In the genomic region with DNA sequence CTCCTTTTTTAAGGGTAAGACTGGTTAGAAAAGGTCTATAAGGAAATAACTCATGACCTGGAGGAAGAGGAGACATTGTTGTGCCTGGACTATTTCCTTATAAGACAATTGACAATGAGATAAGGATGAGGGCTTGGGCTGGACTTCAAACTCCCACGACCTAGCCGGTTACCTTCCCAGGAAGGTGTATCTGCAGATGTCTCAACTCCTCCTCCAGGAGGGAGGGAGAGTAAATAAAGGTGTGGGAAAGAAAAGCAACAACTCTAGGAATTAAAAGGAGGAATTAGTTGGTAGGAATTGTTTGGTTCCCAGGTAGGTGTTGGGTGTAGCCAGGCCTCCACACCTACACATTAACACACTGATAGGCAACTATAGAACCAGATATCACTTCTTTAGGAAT, we compare ENCODE assay signal across 21 cellular contexts.
A peak's percentile ranks its signal among the peaks of the same experiment; 100 is the strongest.
DNase-seq lines count a peak whose midpoint lies in the region; ATAC-seq, FAIRE-seq and TF ChIP-seq lines count a peak whose summit lies in the region.
"Had no signal": no experiment of that assay in that cellular context is flagged by ENCODE, and none has a peak within 500 bp of the region (broad histone marks: within the 10 kb centered on the region; RNA-seq: fewer than 3 reads in every experiment).

No MANE protein-coding gene starts in this region.

- H3K4me3 ChIP-seq in PC-3 (ENCODE audit: low read length) = no peak overlapping the region
- H3K4me3 ChIP-seq in pancreas = no peak overlapping the region
- H3K4me3 ChIP-seq: BLaER1, breast epithelium, upper lobe of left lung had no signal

- peaks cover 15% of the 10 kb centered on the region; the same call in 1 of the 2 replicates for H3K4me1 ChIP-seq in PC-3 (ENCODE audit: insufficient read depth, low read length)
- H3K4me1 ChIP-seq in pancreas = peaks cover 0 to 7% (median 5%) of the 10 kb centered on the region in 3 donors
- H3K4me1 ChIP-seq: breast epithelium had no signal

- H3K36me3 ChIP-seq in PC-3 (ENCODE audit: low read depth, low read length) (no peaks in the 10 kb centered on the region), pancreas (no peaks in the 10 kb centered on the region)
- H3K36me3 ChIP-seq: BLaER1, breast epithelium, upper lobe of left lung had no signal

- TF ChIP-seq CTCF in C4-2B (conservative IDR thresholded peaks at IDR 0.05) = no peak
- no peak for TF ChIP-seq CTCF in PC-3 (conservative IDR thresholded peaks at IDR 0.05; ENCODE audit: low read depth, low read length)
- TF ChIP-seq CTCF in endothelial cell (IDR thresholded peaks at IDR 0.05; ENCODE audit: unreplicated experiment) = no peak
- TF ChIP-seq CTCF in pancreas (IDR thresholded peaks at IDR 0.05) = no peak
- TF ChIP-seq CTCF in mesothelial cell of epicardium (IDR thresholded peaks at IDR 0.05; ENCODE audit: unreplicated experiment) = no peak

- ATAC-seq in PC-3 (peak; percentile 32), pancreas (peak in 3 of 4 donors; percentile 24 to 43 (median 34)), GM18519 (IDR thresholded peaks at IDR 0.05; ENCODE audit: low FRiP score, unreplicated experiment) (no peak)
- ATAC-seq in stimulated activated memory B cell treated with anti-CD40 and anti-IgM and Interleukin-4, amounts not matched to agents 10 μg/mL and 1 μg/mL and 100 μg/mL, for 72 hours = no peak
- ATAC-seq: activated T-cell treated with anti-CD3 and anti-CD28 coated beads, Interleukin-2, amount 50 U/mL, for 4 hours; stimulated activated naive CD8-positive, alpha-beta T cell treated with anti-CD3 and anti-CD28 coated beads, Interleukin-15, amount 100 ng/mL, for 72 hours had no signal

- no peaks in the 10 kb centered on the region for H3K36me3 Mint-ChIP-seq in endothelial cell (ENCODE audit: low read depth, unreplicated experiment)
- H3K36me3 Mint-ChIP-seq in mesothelial cell of epicardium = no peaks in the 10 kb centered on the region
- no peaks in the 10 kb centered on the region for H3K36me3 Mint-ChIP-seq in stimulated activated memory B cell treated with anti-CD40 and anti-IgM and Interleukin-4, amounts not matched to agents 10 μg/mL and 1 μg/mL and 100 μg/mL, for 72 hours

- H3K4me3 Mint-ChIP-seq in endothelial cell (ENCODE audit: unreplicated experiment) = no peak overlapping the region
- H3K4me3 Mint-ChIP-seq in mesothelial cell of epicardium = no peak overlapping the region
- no peak overlapping the region for H3K4me3 Mint-ChIP-seq in stimulated activated memory B cell treated with anti-CD40 and anti-IgM and Interleukin-4, amounts not matched to agents 10 μg/mL and 1 μg/mL and 100 μg/mL, for 72 hours
- H3K4me3 Mint-ChIP-seq: activated T-cell treated with anti-CD3 and anti-CD28 coated beads, Interleukin-2, amount 50 U/mL, for 4 hours; stimulated activated naive CD8-positive, alpha-beta T cell treated with anti-CD3 and anti-CD28 coated beads, Interleukin-15, amount 100 ng/mL, for 72 hours had no signal

- CTCF ChIA-PET in PC-3 (lab: Charles Lee) = no interaction called here

- no peak for FAIRE-seq in pancreas (lab: Jason Lieb, UNC)
- FAIRE-seq: D721Med had no signal

- DNase-seq in PC-3 (peak; percentile 42), endothelial cell (ENCODE audit: low spot score) (no peak), pancreas (no peak), activated T-cell treated with anti-CD3 and anti-CD28 coated beads for 4 hours (no peak), mesothelial cell of epicardium (ENCODE audit: low spot score in 2 of 2, unreplicated experiment in 2 of 2) (no peak)
- DNase-seq: activated CD4-positive, alpha-beta T cell treated with anti-CD3 and anti-CD28 coated beads, Interleukin-2, amount 50 U/mL, for 48 hours; activated naive CD4-positive, alpha-beta T cell; activated T-cell treated with anti-CD3 and anti-CD28 coated beads, Interleukin-2, amount 50 U/mL, for 4 hours; foreskin fibroblast; NCI-H146; NCI-H524; stimulated activated CD4-positive, alpha-beta T cell treated with anti-CD3 and anti-CD28 coated beads, Interleukin-4, amount 100 ng/mL, for 24 hours; stimulated activated naive CD8-positive, alpha-beta T cell treated with anti-CD3 and anti-CD28 coated beads, Interleukin-15, amount 100 ng/mL, for 72 hours; T-helper 9 cell; upper lobe of left lung had no signal

- intact Hi-C loops in PC-3 (cut with micrococcal nuclease) = no loop called here
- intact Hi-C loops in pancreas (cut with DNase I) = no loop called here

- H3K27ac Mint-ChIP-seq in endothelial cell (ENCODE audit: unreplicated experiment) (peak overlapping the region; percentile 79), mesothelial cell of epicardium (no peak overlapping the region)
- H3K27ac Mint-ChIP-seq in stimulated activated memory B cell treated with anti-CD40 and anti-IgM and Interleukin-4, amounts not matched to agents 10 μg/mL and 1 μg/mL and 100 μg/mL, for 72 hours = no peak overlapping the region
- H3K27ac Mint-ChIP-seq: stimulated activated naive CD8-positive, alpha-beta T cell treated with anti-CD3 and anti-CD28 coated beads, Interleukin-15, amount 100 ng/mL, for 72 hours had no signal

- H3K27me3 ChIP-seq in PC-3 (ENCODE audit: low read length) = no peaks in the 10 kb centered on the region
- no peaks in the 10 kb centered on the region for H3K27me3 ChIP-seq in pancreas
- H3K27me3 ChIP-seq: BLaER1, breast epithelium, upper lobe of left lung had no signal

- H3K9me2 ChIP-seq in PC-3 (replicated peaks; ENCODE audit: low read length) = no peaks in the 10 kb centered on the region

- H3K27me3 Mint-ChIP-seq in endothelial cell (ENCODE audit: unreplicated experiment) = peaks cover 5% of the 10 kb centered on the region
- H3K27me3 Mint-ChIP-seq in mesothelial cell of epicardium (ENCODE audit: low read depth) = no peaks in the 10 kb centered on the region
- no peaks in the 10 kb centered on the region for H3K27me3 Mint-ChIP-seq in stimulated activated memory B cell treated with anti-CD40 and anti-IgM and Interleukin-4, amounts not matched to agents 10 μg/mL and 1 μg/mL and 100 μg/mL, for 72 hours
- H3K27me3 Mint-ChIP-seq: stimulated activated naive CD8-positive, alpha-beta T cell treated with anti-CD3 and anti-CD28 coated beads, Interleukin-15, amount 100 ng/mL, for 72 hours had no signal

- no peaks in the 10 kb centered on the region for H3K9me3 ChIP-seq in PC-3 (ENCODE audit: low read length)
- H3K9me3 ChIP-seq in pancreas = no peaks in the 10 kb centered on the region
- H3K9me3 ChIP-seq: breast epithelium, upper lobe of left lung had no signal

- H3K4me2 ChIP-seq in PC-3 (ENCODE audit: low read length) = 0 out of 2 replicates have a peak overlapping the region, but pooled peaks have one; percentile 4
- H3K4me2 ChIP-seq: BLaER1 had no signal

- H3K79me2 ChIP-seq in PC-3 (ENCODE audit: low read length) = no peaks in the 10 kb centered on the region

- no peaks in the 10 kb centered on the region for H3K9me3 Mint-ChIP-seq in endothelial cell (ENCODE audit: unreplicated experiment)
- H3K9me3 Mint-ChIP-seq in mesothelial cell of epicardium = no peaks in the 10 kb centered on the region
- H3K9me3 Mint-ChIP-seq in stimulated activated memory B cell treated with anti-CD40 and anti-IgM and Interleukin-4, amounts not matched to agents 10 μg/mL and 1 μg/mL and 100 μg/mL, for 72 hours = no peaks in the 10 kb centered on the region
- H3K9me3 Mint-ChIP-seq: activated T-cell treated with anti-CD3 and anti-CD28 coated beads, Interleukin-2, amount 50 U/mL, for 4 hours; stimulated activated naive CD8-positive, alpha-beta T cell treated with anti-CD3 and anti-CD28 coated beads, Interleukin-15, amount 100 ng/mL, for 72 hours had no signal

- POLR2A ChIA-PET in PC-3 (lab: Charles Lee; ENCODE audit: unreplicated experiment) = no interaction called here

- H3K9ac ChIP-seq in PC-3 (ENCODE audit: low read length) = no peak overlapping the region
- H3K9ac ChIP-seq: BLaER1 had no signal

- BruUV-seq in PC-3 (replicated peaks; lab: Mats Ljungman, UMichigan) = no TSS peak

- H4K20me1 ChIP-seq in PC-3 (ENCODE audit: low read length) = no peaks in the 10 kb centered on the region
- H4K20me1 ChIP-seq: BLaER1 had no signal

- no peak overlapping the region for H2AFZ ChIP-seq in PC-3 (ENCODE audit: low read length)

- H3F3A ChIP-seq in PC-3 (ENCODE audit: low read length, unreplicated experiment) = no peaks in the 10 kb centered on the region

- H3K27ac ChIP-seq in C4-2B = peak overlapping the region; percentile 76
- peak overlapping the region; percentile 25 for H3K27ac ChIP-seq in PC-3 (ENCODE audit: low read length)
- H3K27ac ChIP-seq in pancreas = no peak overlapping the region
- H3K27ac ChIP-seq: BLaER1, breast epithelium, upper lobe of left lung had no signal

- WGBS in pancreas, 2 donors = 34 to 49% methylated on average over 2 of the region's 2 CpGs

- H3K4me1 Mint-ChIP-seq in endothelial cell (ENCODE audit: unreplicated experiment) = peaks cover 20% of the 10 kb centered on the region
- peaks cover 5% of the 10 kb centered on the region for H3K4me1 Mint-ChIP-seq in mesothelial cell of epicardium
- peaks cover 7% of the 10 kb centered on the region for H3K4me1 Mint-ChIP-seq in stimulated activated memory B cell treated with anti-CD40 and anti-IgM and Interleukin-4, amounts not matched to agents 10 μg/mL and 1 μg/mL and 100 μg/mL, for 72 hours
- H3K4me1 Mint-ChIP-seq: stimulated activated naive CD8-positive, alpha-beta T cell treated with anti-CD3 and anti-CD28 coated beads, Interleukin-15, amount 100 ng/mL, for 72 hours had no signal

Comparison
In these comparisons a context has a peak if more than half of its experiments do, and no peak if none do; other contexts are left out.
1. H3K27ac ChIP-seq: peak in C4-2B (single experiment) and PC-3 (single experiment); none in pancreas (0 of 4).
2. ATAC-seq: peak in PC-3 (single experiment) and pancreas (3 of 4); none in GM18519 (single experiment) and stimulated activated memory B cell treated with anti-CD40 and anti-IgM and Interleukin-4, amounts not matched to agents 10 μg/mL and 1 μg/mL and 100 μg/mL, for 72 hours (single experiment).